19 cellular contexts compared by ENCODE assay signal in genomic region chr1:65167544-65167943, GRCh38. TPM values are rescaled to one million over a fixed set of nuclear protein-coding genes. Genes with fewer than 3 reads are reported as not detected.
DNase-seq lines count a peak whose midpoint lies in the region; ATAC-seq, FAIRE-seq and TF ChIP-seq lines count a peak whose summit lies in the region.
"Had no signal": no experiment of that assay in that cellular context is flagged by ENCODE, and none has a peak within 500 bp of the region (broad histone marks: within the 10 kb centered on the region; RNA-seq: fewer than 3 reads in every experiment).

No MANE protein-coding gene starts in this region.

- dilution Hi-C loops in endothelial cell of umbilical vein (cut with MboI; ENCODE audit: extremely low pct_ligation_motif_present, low sequenced_read_pairs): no loop called here

- no peak overlapping the region for H2AFZ ChIP-seq in endothelial cell of umbilical vein (ENCODE audit: low read depth, low read length)

- no peaks in the 10 kb centered on the region for H3K9me1 ChIP-seq in endothelial cell of umbilical vein (replicated peaks; ENCODE audit: control insufficient read depth, extremely low read depth, insufficient read depth, low read length)

- no peak for TF ChIP-seq CTCF in endothelial cell of umbilical vein (IDR thresholded peaks at IDR 0.05; ENCODE audit: extremely low read depth in 1 of 2, insufficient read depth in 1 of 2, low read depth in 1 of 2, low read length in 2 of 2)

- TF ChIP-seq POLR2A in endothelial cell of umbilical vein (IDR thresholded peaks at IDR 0.05; ENCODE audit: low read depth, low read length): no peak

- no TSS peak for BruUV-seq in endothelial cell of umbilical vein (replicated peaks; lab: Mats Ljungman, UMichigan)

- H3K9me3 ChIP-seq in endothelial cell of umbilical vein (replicated peaks; ENCODE audit: control insufficient read depth, insufficient read depth, low read length): no peaks in the 10 kb centered on the region
- H3K9me3 ChIP-seq: Peyer's patch had no signal

- no peak overlapping the region for H3K4me2 ChIP-seq in endothelial cell of umbilical vein (ENCODE audit: insufficient read depth, low read length)

- no peaks in the 10 kb centered on the region for H3K79me2 ChIP-seq in endothelial cell of umbilical vein (ENCODE audit: control insufficient read depth, insufficient read depth, low read length)

- H3K27ac ChIP-seq in endothelial cell of umbilical vein (ENCODE audit: insufficient read depth, low read depth, low read length): no peak overlapping the region
- H3K27ac ChIP-seq: C4-2B, Peyer's patch had no signal

- no peaks in the 10 kb centered on the region for H4K20me1 ChIP-seq in endothelial cell of umbilical vein (replicated peaks; ENCODE audit: control insufficient read depth, extremely low read depth, insufficient read depth, low read length)

- POLR2A ChIA-PET in endothelial cell of umbilical vein (lab: Charles Lee): no interaction called here

- FAIRE-seq in endothelial cell of umbilical vein (lab: Jason Lieb, UNC): peak; percentile 12
- FAIRE-seq: HepG2 had no signal

- H3K4me1 ChIP-seq in endothelial cell of umbilical vein (ENCODE audit: control insufficient read depth, extremely low read depth, insufficient read depth, low read length): no peaks in the 10 kb centered on the region
- H3K4me1 ChIP-seq: Peyer's patch had no signal

- H3K36me3 ChIP-seq in endothelial cell of umbilical vein (ENCODE audit: control insufficient read depth in 2 of 2, extremely low read depth in 1 of 2, insufficient read depth in 2 of 2, low read length in 2 of 2): no peaks in the 10 kb centered on the region
- H3K36me3 ChIP-seq: Peyer's patch had no signal

- CTCF ChIA-PET in endothelial cell of umbilical vein (lab: Charles Lee): no interaction called here

- DNase-seq in NCI-H748 (lab: John Stamatoyannopoulos, UW; ENCODE audit: unreplicated experiment) (peak; percentile 50), NCI-H748 treated with DMSO at 0.1 percent for 48 hours (lab: John Stamatoyannopoulos, UW) (no peak), NCI-H2227 treated with DMSO at 0.1 percent for 48 hours (lab: John Stamatoyannopoulos, UW) (peak; percentile 36), endothelial cell of umbilical vein (ENCODE audit: low read depth, low spot score) (no peak), superior temporal gyrus (ENCODE audit: extremely low spot score) (peak; percentile 44), posterior cingulate gyrus (no peak)
- DNase-seq: EL, Karpas-422, MM.1S, NCI-H2029 treated with DMSO at 0.1 percent for 48 hours, NCI-H226, NCI-H69, Peyer's patch, SHP77, SW 1271 had no signal

- H3K9ac ChIP-seq in endothelial cell of umbilical vein (replicated peaks; ENCODE audit: extremely low read depth, insufficient read depth, low read length): no peak overlapping the region

- no peaks in the 10 kb centered on the region for H3K27me3 ChIP-seq in endothelial cell of umbilical vein (ENCODE audit: control insufficient read depth in 2 of 2, insufficient read depth in 2 of 2, low read length in 2 of 2)
- H3K27me3 ChIP-seq: Peyer's patch had no signal

- H3K4me3 ChIP-seq in endothelial cell of umbilical vein (replicated peaks in 1 of 3; ENCODE audit: insufficient read depth in 1 of 3, low read depth in 1 of 3, low read length in 3 of 3): no peak overlapping the region
- H3K4me3 ChIP-seq: Peyer's patch had no signal

- intact Hi-C loops in endothelial cell of umbilical vein (cut with micrococcal nuclease): no loop called here
- intact Hi-C loops in posterior cingulate gyrus (cut with DNase I): no loop called here

- no peak for ATAC-seq in GM18907 (IDR thresholded peaks at IDR 0.05; ENCODE audit: unreplicated experiment)
- ATAC-seq in GM21447 (IDR thresholded peaks at IDR 0.05; ENCODE audit: unreplicated experiment): no peak
- ATAC-seq: HepG2 had no signal

TF ChIP-seq in endothelial cell of umbilical vein, 7 proteins besides CTCF, POLR2A, EP300 and RAD21:
- TF ChIP-seq POLR2AphosphoS5 (IDR thresholded peaks at IDR 0.05; ENCODE audit: insufficient read depth, low read depth, low read length) (no peak), MYC (IDR thresholded peaks at IDR 0.05; ENCODE audit: low read depth, low read length) (no peak), GATA2 (IDR thresholded peaks at IDR 0.05; ENCODE audit: insufficient read depth, insufficient read length, low read depth, low read length) (no peak), FOS (IDR thresholded peaks at IDR 0.05; ENCODE audit: borderline replicate concordance, insufficient read depth, low read length) (no peak), MAX (IDR thresholded peaks at IDR 0.05; ENCODE audit: insufficient read depth, insufficient read length) (no peak)

RNA-seq across cellular contexts. Expression of gene AK4, which starts 19.5 kb away (rescaled TPM):
- total RNA-seq in endothelial cell of umbilical vein: 5.6 and 7.0 TPM in 2 replicates
- polyA plus RNA-seq in endothelial cell of umbilical vein: 1.8 and 2.2 TPM in 2 replicates
- polyA plus RNA-seq in endothelial cell of umbilical vein (2011; cell fraction: cytosol; rRNA removed): 1.4 and 2.1 TPM in 2 replicates
- 1.1 and 1.2 TPM in 2 replicates for polyA plus RNA-seq in endothelial cell of umbilical vein (2011; cell fraction: nucleus; rRNA removed)
- polyA plus RNA-seq in endothelial cell of umbilical vein (2012): 6.2 and 7.4 TPM in 2 replicates
- polyA minus RNA-seq in endothelial cell of umbilical vein: 2.5 and 6.5 TPM in 2 replicates
- polyA minus RNA-seq in endothelial cell of umbilical vein (2011; cell fraction: cytosol; rRNA and poly(A)+ RNA removed): 3.3 TPM
- 2.6 and 3.8 TPM in 2 replicates for polyA minus RNA-seq in endothelial cell of umbilical vein (2011; cell fraction: nucleus; rRNA and poly(A)+ RNA removed)

Comparison
In these comparisons a context has a peak if more than half of its experiments do, and no peak if none do; other contexts are left out.
1. DNase-seq: peak in NCI-H748 (single experiment), NCI-H2227 treated with DMSO at 0.1 percent for 48 hours (single experiment) and superior temporal gyrus (single experiment); none in NCI-H748 treated with DMSO at 0.1 percent for 48 hours (single experiment), endothelial cell of umbilical vein (single experiment) and posterior cingulate gyrus (0 of 10).